ENCODE assay signal across 15 cellular contexts in the genomic region with DNA sequence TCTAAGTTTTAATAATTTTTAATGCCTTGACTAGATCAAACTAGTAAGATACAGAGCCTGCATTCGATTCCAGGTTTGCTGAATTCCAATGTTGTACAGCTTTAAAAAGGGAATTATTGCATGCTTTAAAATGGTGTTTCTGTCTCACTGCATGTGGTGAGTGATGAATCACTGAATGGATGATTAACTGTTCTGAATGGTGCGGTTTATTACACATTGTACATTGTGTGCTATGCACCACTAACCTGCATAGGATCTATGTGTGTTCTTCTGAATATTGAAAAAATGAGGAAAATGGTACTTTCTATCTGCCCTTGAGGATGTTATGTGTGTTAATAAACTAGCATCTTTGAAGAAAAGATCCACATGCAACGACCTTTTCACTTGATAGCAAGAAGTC.
"Had no signal": no experiment of that assay in that cellular context is flagged by ENCODE, and none has a peak within 500 bp of the region (broad histone marks: within the 10 kb centered on the region; RNA-seq: fewer than 3 reads in every experiment).

No MANE protein-coding gene starts in this region.

- H3K4me3 ChIP-seq: cardiac muscle cell, esophagus squamous epithelium, lower lobe of right lung, psoas muscle, stomach, thoracic aorta had no signal

- ATAC-seq: activated T-helper 17 cell treated with anti-CD3 and anti-CD28 coated beads, Interleukin-2, amount 50 U/mL, for 72 hours; left colon; lower lobe of right lung; psoas muscle; sciatic nerve had no signal

- H3K4me1 ChIP-seq: esophagus squamous epithelium, lower lobe of right lung, psoas muscle, stomach had no signal

- H3K27me3 ChIP-seq: cardiac muscle cell, esophagus squamous epithelium had no signal

- H3K9me3 ChIP-seq: esophagus squamous epithelium, lower lobe of right lung, psoas muscle, stomach, thoracic aorta had no signal

- H3K36me3 ChIP-seq: cardiac muscle cell, esophagus squamous epithelium, lower lobe of right lung, stomach, thoracic aorta had no signal

- DNase-seq: activated CD4-positive, alpha-beta T cell treated with anti-CD3 and anti-CD28 coated beads, Interleukin-2, amount 50 U/mL, for 48 hours; activated CD4-positive, CD25-positive, alpha-beta regulatory T cell treated with anti-CD3 and anti-CD28 coated beads, Interleukin-2, amount 50 U/mL, for 72 hours; activated naive CD4-positive, alpha-beta T cell treated with Interleukin-2 at 50 U/mL for 16 hours; anterior cingulate cortex; esophagus squamous epithelium; foreskin fibroblast; left colon; lower lobe of right lung; psoas muscle; stimulated activated CD4-positive, alpha-beta T cell treated with anti-CD3 and anti-CD28 coated beads, Interleukin-2, amount 100 ng/mL, for 24 hours; stomach had no signal

- H3K27ac ChIP-seq: cardiac muscle cell, esophagus squamous epithelium, lower lobe of right lung, psoas muscle, stomach, thoracic aorta had no signal
